ENCODE assay signal across 19 cellular contexts in the genomic region with DNA sequence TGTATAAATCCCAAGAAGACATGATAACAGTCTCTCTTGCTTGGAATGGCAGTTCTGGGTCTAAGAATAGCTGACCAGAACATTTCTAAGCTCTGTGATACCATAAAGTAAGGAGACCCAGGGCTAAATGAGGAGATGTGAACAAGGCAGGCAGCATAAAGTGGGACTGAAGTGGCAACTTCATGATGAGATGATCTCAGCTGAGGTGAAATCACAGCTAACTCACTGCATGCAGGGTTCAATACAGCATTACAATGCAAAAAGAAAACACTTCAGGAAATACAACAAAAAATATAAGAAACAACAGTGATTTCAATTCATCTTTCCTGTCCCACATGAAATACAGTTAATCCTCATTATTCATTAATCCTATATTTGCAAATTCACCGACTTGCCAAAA. TPM values are rescaled to one million over a fixed set of nuclear protein-coding genes. Genes with fewer than 3 reads are reported as not detected.
"Had no signal": no experiment of that assay in that cellular context is flagged by ENCODE, and none has a peak within 500 bp of the region (broad histone marks: within the 10 kb centered on the region; RNA-seq: fewer than 3 reads in every experiment).

No MANE protein-coding gene starts in this region.

- H3K36me3 ChIP-seq: ovary had no signal

- H3K4me1 Mint-ChIP-seq: activated CD4-positive, alpha-beta T cell treated with anti-CD3 and anti-CD28 coated beads, Interleukin-2, amount 10 ng/mL, durations not matched to agents 24 days and 14 days; activated naive CD8-positive, alpha-beta T cell treated with anti-CD3 and anti-CD28 coated beads for 36 hours; brain; central memory CD8-positive, alpha-beta T cell; stimulated activated naive CD8-positive, alpha-beta T cell treated with anti-CD3 and anti-CD28 coated beads, Interleukin-15, amount 100 ng/mL, for 72 hours had no signal

- H3K27me3 Mint-ChIP-seq: activated CD4-positive, alpha-beta T cell treated with anti-CD3 and anti-CD28 coated beads, Interleukin-2, amount 10 ng/mL, durations not matched to agents 24 days and 14 days; activated naive CD8-positive, alpha-beta T cell treated with anti-CD3 and anti-CD28 coated beads for 36 hours; brain; central memory CD8-positive, alpha-beta T cell; stimulated activated naive CD8-positive, alpha-beta T cell treated with anti-CD3 and anti-CD28 coated beads, Interleukin-15, amount 100 ng/mL, for 72 hours; T-helper 17 cell; type B pancreatic cell had no signal

- H3K27ac Mint-ChIP-seq: activated CD4-positive, alpha-beta T cell treated with anti-CD3 and anti-CD28 coated beads, Interleukin-2, amount 10 ng/mL, durations not matched to agents 24 days and 14 days; activated CD8-positive, alpha-beta T cell treated with anti-CD3 and anti-CD28 coated beads, Interleukin-2, amount 10 ng/mL, durations not matched to agents 7 days and 5 days; activated naive CD8-positive, alpha-beta T cell treated with anti-CD3 and anti-CD28 coated beads for 36 hours; T-helper 17 cell; type B pancreatic cell had no signal

- H3K27ac ChIP-seq: ovary, sigmoid colon had no signal

- H3K4me3 ChIP-seq: ovary, sigmoid colon had no signal

- H3K9me3 Mint-ChIP-seq: activated CD4-positive, alpha-beta T cell treated with anti-CD3 and anti-CD28 coated beads, Interleukin-2, amount 10 ng/mL, durations not matched to agents 24 days and 14 days; activated naive CD8-positive, alpha-beta T cell treated with anti-CD3 and anti-CD28 coated beads for 36 hours; brain; central memory CD8-positive, alpha-beta T cell; neural crest cell; stimulated activated naive CD8-positive, alpha-beta T cell treated with anti-CD3 and anti-CD28 coated beads, Interleukin-15, amount 100 ng/mL, for 72 hours; type B pancreatic cell had no signal

- DNase-seq: activated CD4-positive, alpha-beta T cell treated with anti-CD3 and anti-CD28 coated beads, Interleukin-2, amount 10 ng/mL, durations not matched to agents 24 days and 14 days; activated CD8-positive, alpha-beta memory T cell treated with anti-CD3 and anti-CD28 coated beads, Interleukin-2, amount 50 U/mL, for 4 hours; activated CD8-positive, alpha-beta T cell treated with anti-CD3 and anti-CD28 coated beads, Interleukin-2, amount 10 ng/mL, durations not matched to agents 7 days and 5 days; activated gamma-delta T cell treated with Interleukin-2 at 50 U/mL for 16 hours; activated naive CD8-positive, alpha-beta T cell treated with anti-CD3 and anti-CD28 coated beads for 36 hours; amygdala; effector CD8-positive, alpha-beta T cell; midbrain; ovary; sigmoid colon; stimulated activated CD4-positive, alpha-beta T cell treated with anti-CD3 and anti-CD28 coated beads, Interleukin-1b, Interleukin-23, amount 100 ng/mL, for 48 hours; stimulated activated naive CD8-positive, alpha-beta T cell treated with anti-CD3 and anti-CD28 coated beads, Interleukin-15, amount 100 ng/mL, for 72 hours; T-helper 17 cell had no signal

- H3K9me3 ChIP-seq: ovary, sigmoid colon had no signal

- H3K27me3 ChIP-seq: ovary, sigmoid colon had no signal

- H3K4me3 Mint-ChIP-seq: activated CD4-positive, alpha-beta T cell treated with anti-CD3 and anti-CD28 coated beads, Interleukin-2, amount 10 ng/mL, durations not matched to agents 24 days and 14 days; activated CD8-positive, alpha-beta T cell treated with anti-CD3 and anti-CD28 coated beads, Interleukin-2, amount 10 ng/mL, durations not matched to agents 7 days and 5 days; activated naive CD8-positive, alpha-beta T cell treated with anti-CD3 and anti-CD28 coated beads for 36 hours; brain; central memory CD8-positive, alpha-beta T cell; neural crest cell; stimulated activated naive CD8-positive, alpha-beta T cell treated with anti-CD3 and anti-CD28 coated beads, Interleukin-15, amount 100 ng/mL, for 72 hours; T-helper 17 cell; type B pancreatic cell had no signal

- H3K4me1 ChIP-seq: sigmoid colon had no signal

- ATAC-seq: activated CD8-positive, alpha-beta T cell treated with anti-CD3 and anti-CD28 coated beads, Interleukin-2, amount 10 ng/mL, durations not matched to agents 7 days and 5 days; stimulated activated naive CD8-positive, alpha-beta T cell treated with anti-CD3 and anti-CD28 coated beads, Interleukin-15, amount 100 ng/mL, for 72 hours; T-helper 17 cell had no signal

RNA-seq across cellular contexts. Expression of a gene that starts 47.8 kb away (rescaled TPM):
- total RNA-seq: activated CD4-positive, alpha-beta T cell treated with anti-CD3 and anti-CD28 coated beads, Interleukin-2, amount 10 ng/mL, durations not matched to agents 24 days and 14 days; activated CD8-positive, alpha-beta T cell treated with anti-CD3 and anti-CD28 coated beads, Interleukin-2, amount 10 ng/mL, durations not matched to agents 7 days and 5 days; glomerular endothelial cell; myocyte had no signal
